ENCODE assay signal across 30 cellular contexts in genomic region chr17:2856727-2857126, GRCh38.
DNase-seq lines count a peak whose midpoint lies in the region; ATAC-seq and TF ChIP-seq lines count a peak whose summit lies in the region.
"Had no signal": no experiment of that assay in that cellular context is flagged by ENCODE, and none has a peak within 500 bp of the region (broad histone marks: within the 10 kb centered on the region; RNA-seq: fewer than 3 reads in every experiment).

No MANE protein-coding gene starts in this region.

- H3K36me3 Mint-ChIP-seq in CD4-positive, alpha-beta T cell (ENCODE audit: low read depth), result peaks cover 4% of the 10 kb centered on the region
- H3K36me3 Mint-ChIP-seq in progenitor cell of endocrine pancreas (ENCODE audit: insufficient read depth), result peaks cover 11% of the 10 kb centered on the region
- H3K36me3 Mint-ChIP-seq: neural progenitor cell had no signal

- H2AFZ ChIP-seq in Loucy (ENCODE audit: low read length), result no peak overlapping the region
- H2AFZ ChIP-seq: hepatocyte, neural progenitor cell, parathyroid adenoma had no signal

- no peaks in the 10 kb centered on the region for H3K9me3 Mint-ChIP-seq in CD4-positive, alpha-beta T cell
- peaks cover 3% of the 10 kb centered on the region for H3K9me3 Mint-ChIP-seq in progenitor cell of endocrine pancreas (ENCODE audit: low read depth)
- H3K9me3 Mint-ChIP-seq: activated T-cell treated with anti-CD3 and anti-CD28 coated beads, Interleukin-2, amount 50 U/mL, for 24 hours; stimulated activated naive CD8-positive, alpha-beta T cell treated with anti-CD3 and anti-CD28 coated beads, Interleukin-15, Interleukin-2, amounts not matched to agents 100 ng/mL and 50 ng/mL, for 24 hours had no signal

- no peaks in the 10 kb centered on the region for H3K9me2 ChIP-seq in Loucy (replicated peaks; ENCODE audit: low read depth, low read length)

- CTCF ChIA-PET in CD4-positive, alpha-beta T cell (lab: Charles Lee), result no interaction called here

- peaks cover 76% of the 10 kb centered on the region for H4K20me1 ChIP-seq in Loucy (ENCODE audit: insufficient read depth, low read length, poor library complexity, severe bottlenecking)

- intact Hi-C loops in CD4-positive, alpha-beta T cell (cut with DNase I, micrococcal nuclease), result no loop called here

- H3K27me3 Mint-ChIP-seq in CD4-positive, alpha-beta T cell, result peaks cover 27% of the 10 kb centered on the region
- H3K27me3 Mint-ChIP-seq in progenitor cell of endocrine pancreas, result no peaks in the 10 kb centered on the region

- peaks cover 9% of the 10 kb centered on the region for H3F3A ChIP-seq in Loucy (ENCODE audit: low read depth)

- no peaks in the 10 kb centered on the region for H3K9me3 ChIP-seq in CD4-positive, alpha-beta T cell (ENCODE audit: control insufficient read depth, low read length)
- H3K9me3 ChIP-seq in Loucy (ENCODE audit: insufficient read depth, low read depth, low read length) (no peaks in the 10 kb centered on the region), endocrine pancreas (ENCODE audit: control insufficient read depth, low read length) (no peaks in the 10 kb centered on the region), tibial nerve (no peaks in the 10 kb centered on the region)
- H3K9me3 ChIP-seq: BE2C, breast epithelium, gastrocnemius medialis, right atrium auricular region, thoracic aorta, vagina had no signal

- no peak for TF ChIP-seq POLR2A in tibial nerve (IDR thresholded peaks at IDR 0.05)

- H3K4me2 ChIP-seq in Loucy (ENCODE audit: low read depth, low read length, poor library complexity, severe bottlenecking), result peak overlapping the region; percentile 92
- H3K4me2 ChIP-seq: hepatocyte, neural progenitor cell had no signal

- no peak overlapping the region for H3K27ac Mint-ChIP-seq in CD4-positive, alpha-beta T cell
- peak overlapping the region; percentile 80 for H3K27ac Mint-ChIP-seq in progenitor cell of endocrine pancreas
- H3K27ac Mint-ChIP-seq: activated naive CD8-positive, alpha-beta T cell; activated T-cell treated with anti-CD3 and anti-CD28 coated beads, Interleukin-2, amount 50 U/mL, for 24 hours; neural progenitor cell; stimulated activated naive CD8-positive, alpha-beta T cell treated with anti-CD3 and anti-CD28 coated beads, Interleukin-15, Interleukin-2, amounts not matched to agents 100 ng/mL and 50 ng/mL, for 24 hours had no signal

- H3K9ac ChIP-seq in Loucy (ENCODE audit: low read depth, low read length, poor library complexity, severe bottlenecking) (peak overlapping the region; percentile 95), endocrine pancreas (ENCODE audit: control insufficient read depth, insufficient read depth, low read length) (peak overlapping the region; percentile 15)
- H3K9ac ChIP-seq: neural progenitor cell, parathyroid adenoma had no signal

- H3K27ac ChIP-seq in CD4-positive, alpha-beta T cell (ENCODE audit: low read depth, low read length), result no peak overlapping the region
- H3K27ac ChIP-seq in tibial nerve, result no peak overlapping the region
- H3K27ac ChIP-seq: breast epithelium, dorsolateral prefrontal cortex, gastrocnemius medialis, hepatocyte, neural progenitor cell, parathyroid adenoma, RWPE1, thoracic aorta, vagina had no signal

- TF ChIP-seq EP300 in tibial nerve (IDR thresholded peaks at IDR 0.05), result no peak

- peaks cover 88% of the 10 kb centered on the region for H3K79me2 ChIP-seq in Loucy (ENCODE audit: insufficient read depth, low read length)

- H3K4me1 ChIP-seq in Loucy (ENCODE audit: insufficient read depth, low read length, poor library complexity, severe bottlenecking) (peaks cover 53% of the 10 kb centered on the region), endocrine pancreas (ENCODE audit: control insufficient read depth, insufficient read depth, low read length) (no peaks in the 10 kb centered on the region), tibial nerve (peaks cover 0 to 31% (median 14%) of the 10 kb centered on the region in 4 donors)
- H3K4me1 ChIP-seq: BE2C had no signal

- POLR2A ChIA-PET in CD4-positive, alpha-beta T cell (lab: Charles Lee), result no interaction called here

- H3K4me3 Mint-ChIP-seq in CD4-positive, alpha-beta T cell, result peak overlapping the region; percentile 34
- H3K4me3 Mint-ChIP-seq in progenitor cell of endocrine pancreas (ENCODE audit: low read depth), result peak overlapping the region; percentile 66
- H3K4me3 Mint-ChIP-seq: activated naive CD8-positive, alpha-beta T cell; activated T-cell treated with anti-CD3 and anti-CD28 coated beads, Interleukin-2, amount 50 U/mL, for 24 hours; neural progenitor cell; stimulated activated naive CD8-positive, alpha-beta T cell treated with anti-CD3 and anti-CD28 coated beads, Interleukin-15, Interleukin-2, amounts not matched to agents 100 ng/mL and 50 ng/mL, for 24 hours had no signal

- ATAC-seq in CD4-positive, alpha-beta T cell (ENCODE audit: poor library complexity), result no peak
- ATAC-seq in HG02884 (IDR thresholded peaks at IDR 0.05; ENCODE audit: unreplicated experiment) (no peak), GM18870 (IDR thresholded peaks at IDR 0.05; ENCODE audit: unreplicated experiment) (no peak)
- ATAC-seq: gastrocnemius medialis, HCT116 had no signal

- TF ChIP-seq CTCF in CD4-positive, alpha-beta T cell (IDR thresholded peaks at IDR 0.05), result no peak
- TF ChIP-seq CTCF in Loucy (conservative IDR thresholded peaks at IDR 0.05; ENCODE audit: low read length) (no peak), progenitor cell of endocrine pancreas (IDR thresholded peaks at IDR 0.05; ENCODE audit: unreplicated experiment) (no peak), tibial nerve (IDR thresholded peaks at IDR 0.05) (no peak)

- peak overlapping the region; percentile 95 for H3K4me3 ChIP-seq in Loucy (ENCODE audit: low read length, poor library complexity, severe bottlenecking)
- no peak overlapping the region for H3K4me3 ChIP-seq in endocrine pancreas (ENCODE audit: control insufficient read depth, insufficient read depth, low read length)
- H3K4me3 ChIP-seq in tibial nerve, result no peak overlapping the region
- H3K4me3 ChIP-seq: breast epithelium, dorsolateral prefrontal cortex, gastrocnemius medialis, hepatocyte, neural progenitor cell, right atrium auricular region, thoracic aorta, vagina had no signal

- 81 to 83% methylated on average over 5 of the region's 5 CpGs for WGBS in tibial nerve, 2 donors

- DNase-seq in CD4-positive, alpha-beta T cell, result no peak
- DNase-seq in progenitor cell of endocrine pancreas (ENCODE audit: low spot score, unreplicated experiment) (no peak), tibial nerve (ENCODE audit: low spot score in 2 of 2) (no peak)
- DNase-seq: activated CD4-positive, alpha-beta T cell treated with anti-CD3 and anti-CD28 coated beads, Interleukin-2, amount 50 U/mL, for 1 hour; activated CD4-positive, CD25-positive, alpha-beta regulatory T cell; activated effector memory CD4-positive, alpha-beta T cell treated with anti-CD3 and anti-CD28 coated beads, Interleukin-2, amount 50 U/mL, for 16 hours; activated T-cell treated with anti-CD3 and anti-CD28 coated beads, Interleukin-2, amount 50 U/mL, for 24 hours; BE2C; dorsolateral prefrontal cortex; gastrocnemius medialis; NCI-H1092; NCI-H2029 treated with DMSO at 0.1 percent for 48 hours; NCI-H774; stimulated activated CD4-positive, alpha-beta T cell treated with anti-CD3 and anti-CD28 coated beads, Interleukin-1b, Interleukin-23, amount 100 ng/mL, for 48 hours; T-helper 1 cell had no signal

- H3K36me3 ChIP-seq in Loucy (ENCODE audit: insufficient read depth, low read length) (peaks cover 4% of the 10 kb centered on the region; the same call in 1 of the 2 replicates), endocrine pancreas (ENCODE audit: control insufficient read depth, insufficient read depth, low read length) (peaks cover 5% of the 10 kb centered on the region), tibial nerve (no peaks in the 10 kb centered on the region)
- H3K36me3 ChIP-seq: BE2C, breast epithelium, gastrocnemius medialis, neural progenitor cell, right atrium auricular region, thoracic aorta, vagina had no signal

- peaks cover 20% of the 10 kb centered on the region for H3K4me1 Mint-ChIP-seq in CD4-positive, alpha-beta T cell (ENCODE audit: low read depth)
- H3K4me1 Mint-ChIP-seq in progenitor cell of endocrine pancreas (ENCODE audit: low read depth), result peaks cover 37% of the 10 kb centered on the region

- H3K27me3 ChIP-seq in CD4-positive, alpha-beta T cell (ENCODE audit: control insufficient read depth, insufficient read depth, low read length), result peaks cover 15% of the 10 kb centered on the region
- no peaks in the 10 kb centered on the region for H3K27me3 ChIP-seq in Loucy (ENCODE audit: insufficient read depth, low read length, poor library complexity, severe bottlenecking)
- H3K27me3 ChIP-seq in endocrine pancreas (ENCODE audit: control insufficient read depth, insufficient read depth, low read length), result no peaks in the 10 kb centered on the region
- H3K27me3 ChIP-seq in tibial nerve, result peaks cover 0 to 30% of the 10 kb centered on the region in 2 donors
- H3K27me3 ChIP-seq: BE2C, breast epithelium, right atrium auricular region, vagina had no signal
